In genomic region chr3:137062250-137062649, GRCh38 we compare ENCODE assay signal across 18 cellular contexts.
A peak's percentile ranks its signal among the peaks of the same experiment; 100 is the strongest.
DNase-seq lines count a peak whose midpoint lies in the region; ATAC-seq and TF ChIP-seq lines count a peak whose summit lies in the region.
"Had no signal": no experiment of that assay in that cellular context is flagged by ENCODE, and none has a peak within 500 bp of the region (broad histone marks: within the 10 kb centered on the region; RNA-seq: fewer than 3 reads in every experiment).

No MANE protein-coding gene starts in this region.

- DNase-seq in endothelial cell (ENCODE audit: low spot score) (no peak), activated T-cell treated with anti-CD3 and anti-CD28 coated beads for 4 hours (no peak), A673 (ENCODE audit: low spot score) (no peak), HT-29 (ENCODE audit: low spot score) (no peak), thyroid gland (no peak)
- DNase-seq: activated CD4-positive, alpha-beta memory T cell treated with anti-CD3 and anti-CD28 coated beads, Interleukin-2, amount 10 ng/mL, durations not matched to agents 7 days and 5 days; Karpas-422; NCI-H2171; PC-3; posterior cingulate gyrus; stimulated activated naive CD4-positive, alpha-beta T cell treated with Interleukin-2 at 50 U/mL for 16 hours; T-cell had no signal

- H3K4me3 Mint-ChIP-seq in endothelial cell (ENCODE audit: unreplicated experiment), result no peak overlapping the region
- H3K4me3 Mint-ChIP-seq: activated CD4-positive, alpha-beta memory T cell treated with anti-CD3 and anti-CD28 coated beads, Interleukin-2, amount 10 ng/mL, durations not matched to agents 7 days and 5 days; activated naive CD8-positive, alpha-beta T cell; mesothelial cell of epicardium; T-cell had no signal

- peaks cover 2% of the 10 kb centered on the region for H3K27me3 Mint-ChIP-seq in endothelial cell (ENCODE audit: unreplicated experiment)

- TF ChIP-seq CTCF in endothelial cell (IDR thresholded peaks at IDR 0.05; ENCODE audit: unreplicated experiment), result no peak
- no peak for TF ChIP-seq CTCF in A673 (conservative IDR thresholded peaks at IDR 0.05; ENCODE audit: low read depth, low read length)
- TF ChIP-seq CTCF in thyroid gland (IDR thresholded peaks at IDR 0.05), result no peak

- no peaks in the 10 kb centered on the region for H3K36me3 ChIP-seq in A673 (ENCODE audit: insufficient read depth, low read length, poor library complexity, severe bottlenecking)
- no peaks in the 10 kb centered on the region for H3K36me3 ChIP-seq in thyroid gland

- H3K27me3 ChIP-seq in A673 (replicated peaks; ENCODE audit: insufficient read depth, low read depth, low read length, poor library complexity), result no peaks in the 10 kb centered on the region
- H3K27me3 ChIP-seq in thyroid gland, result no peaks in the 10 kb centered on the region

- ATAC-seq in GM18907 (IDR thresholded peaks at IDR 0.05; ENCODE audit: unreplicated experiment), result peak; percentile 77
- ATAC-seq in GM21576 (IDR thresholded peaks at IDR 0.05; ENCODE audit: unreplicated experiment), result peak; percentile 78
- peak; percentile 84 for ATAC-seq in HG03095 (IDR thresholded peaks at IDR 0.05; ENCODE audit: unreplicated experiment)
- ATAC-seq: esophagus mucosa, PC-3, T-cell had no signal

- H3K4me3 ChIP-seq in A673 (ENCODE audit: low read depth, low read length, poor library complexity, severe bottlenecking) (no peak overlapping the region), thyroid gland (replicated peaks in 1 of 3) (no peak overlapping the region)

- no peaks in the 10 kb centered on the region for H3K4me1 ChIP-seq in A673 (ENCODE audit: insufficient read depth, low read length, poor library complexity, severe bottlenecking)
- no peaks in the 10 kb centered on the region for H3K4me1 ChIP-seq in thyroid gland

- POLR2A ChIA-PET in A673 (lab: Charles Lee; ENCODE audit: low non-redundant PET), result no interaction called here

- H3K4me1 Mint-ChIP-seq in endothelial cell (ENCODE audit: unreplicated experiment), result peaks cover 57% of the 10 kb centered on the region
- H3K4me1 Mint-ChIP-seq: T-cell had no signal

- H3K27ac ChIP-seq in A673 (ENCODE audit: low read depth, low read length, poor library complexity, severe bottlenecking), result no peak overlapping the region
- no peak overlapping the region for H3K27ac ChIP-seq in thyroid gland

- no peak for TF ChIP-seq POLR2A in thyroid gland (IDR thresholded peaks at IDR 0.05)

- CTCF ChIA-PET in A673 (lab: Charles Lee), result no interaction called here

- no peaks in the 10 kb centered on the region for H3K9me3 Mint-ChIP-seq in endothelial cell (ENCODE audit: unreplicated experiment)
- H3K9me3 Mint-ChIP-seq: activated CD4-positive, alpha-beta memory T cell treated with anti-CD3 and anti-CD28 coated beads, Interleukin-2, amount 10 ng/mL, durations not matched to agents 7 days and 5 days; T-cell had no signal

- peak overlapping the region; percentile 97 for H3K27ac Mint-ChIP-seq in endothelial cell (ENCODE audit: unreplicated experiment)
- H3K27ac Mint-ChIP-seq: activated CD4-positive, alpha-beta memory T cell treated with anti-CD3 and anti-CD28 coated beads, Interleukin-2, amount 10 ng/mL, durations not matched to agents 7 days and 5 days; activated naive CD8-positive, alpha-beta T cell; mesothelial cell of epicardium; T-cell had no signal

- WGBS in thyroid gland, 2 donors, result 84 to 90% methylated on average over 2 of the region's 2 CpGs

- intact Hi-C loops in A673 (cut with micrococcal nuclease; ENCODE audit: unreplicated experiment) (no loop called here), thyroid gland (cut with DNase I) (no loop called here)

- no peaks in the 10 kb centered on the region for H3K36me3 Mint-ChIP-seq in endothelial cell (ENCODE audit: low read depth, unreplicated experiment)
- H3K36me3 Mint-ChIP-seq: activated naive CD8-positive, alpha-beta T cell; mesothelial cell of epicardium; T-cell had no signal

- no peaks in the 10 kb centered on the region for H3K9me3 ChIP-seq in A673 (ENCODE audit: low read depth, low read length, poor library complexity, severe bottlenecking)
- no peaks in the 10 kb centered on the region for H3K9me3 ChIP-seq in thyroid gland

- BruUV-seq in A673 (replicated peaks; lab: Mats Ljungman, UMichigan), result no TSS peak
